In the genomic region with DNA sequence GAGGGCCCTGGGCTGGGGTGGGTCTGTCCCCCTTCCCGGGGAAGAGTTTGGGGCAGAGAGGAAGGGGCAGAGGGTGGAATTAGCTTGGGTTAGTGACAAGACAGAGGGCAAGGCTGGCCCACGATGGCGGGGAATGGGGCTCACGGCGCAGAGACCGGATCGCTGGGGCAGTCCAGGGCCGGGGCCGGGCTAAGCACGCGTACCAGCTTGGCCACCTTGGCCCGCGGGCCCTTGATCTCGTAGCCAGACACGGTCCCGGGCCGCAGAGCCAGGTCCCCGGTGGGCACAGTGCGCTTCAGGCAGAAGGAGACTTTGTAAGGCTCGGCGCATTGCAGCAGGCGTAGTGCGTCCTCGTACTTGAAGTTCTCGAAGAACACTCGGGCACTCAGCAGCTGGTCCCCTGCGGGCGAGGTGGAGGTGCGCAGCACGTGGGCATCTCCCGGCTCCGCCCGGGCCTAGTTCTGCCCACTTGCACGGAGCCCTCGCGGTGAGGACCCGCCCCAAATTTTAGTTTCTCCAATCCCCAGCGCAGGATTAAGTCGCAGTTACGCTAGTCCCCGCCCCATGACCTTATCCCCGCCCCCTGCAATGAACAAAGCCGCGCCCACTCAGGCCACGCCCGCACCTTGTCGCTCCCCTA, we compare ENCODE assay signal across 8 cellular contexts.
DNase-seq lines count a peak whose midpoint lies in the region; ATAC-seq and TF ChIP-seq lines count a peak whose summit lies in the region.

No MANE protein-coding gene starts in this region.

- DNase-seq in NCI-H146 (lab: John Stamatoyannopoulos, UW) (peak; percentile 76), germinal center (ENCODE audit: low spot score) (peak; percentile 78), NCI-H2196 (lab: John Stamatoyannopoulos, UW; ENCODE audit: unreplicated experiment) (no peak)
- peak in 2 of 3 experiments; percentile 18 to 25 for DNase-seq in activated CD8-positive, alpha-beta memory T cell treated with anti-CD3 and anti-CD28 coated beads for 48 hours (ENCODE audit: low read depth in 2 of 3, low spot score in 2 of 3)
- peak; percentile 63 to 74 for DNase-seq in stimulated activated CD4-positive, alpha-beta T cell treated with anti-CD3 and anti-CD28 coated beads, Interleukin-4, amount 100 ng/mL, for 4 hours

- ATAC-seq in HG03354 (IDR thresholded peaks at IDR 0.05; ENCODE audit: poor library complexity, severe bottlenecking, unreplicated experiment) (no peak), GM18505 (IDR thresholded peaks at IDR 0.05; ENCODE audit: unreplicated experiment) (no peak), GM18511 (IDR thresholded peaks at IDR 0.05; ENCODE audit: unreplicated experiment) (no peak)

- TF ChIP-seq POLR2A in GM18505 (IDR thresholded peaks at IDR 0.05; ENCODE audit: borderline replicate concordance, extremely low read depth, insufficient read depth, insufficient read length): no peak
